17 cellular contexts compared by ENCODE assay signal in the genomic region with DNA sequence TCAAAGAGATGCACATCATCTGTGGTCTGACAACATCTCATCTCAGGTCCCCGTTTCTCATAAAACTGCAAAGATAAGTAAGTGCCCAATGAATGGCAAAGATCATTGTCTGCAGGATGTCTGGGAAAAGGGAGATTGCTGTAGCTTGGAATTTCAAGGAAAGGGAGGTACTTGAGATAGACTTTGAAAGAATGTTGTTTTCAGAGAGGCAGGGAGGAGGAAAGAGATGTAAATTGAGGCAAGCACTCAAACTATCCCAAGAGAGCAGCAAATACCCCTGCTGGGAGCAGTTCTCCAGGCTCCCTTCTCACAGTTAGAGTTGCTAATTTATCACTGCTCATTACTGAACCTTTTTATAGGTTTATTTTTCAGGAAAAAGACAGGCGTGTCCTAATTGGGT.
"Had no signal": no experiment of that assay in that cellular context is flagged by ENCODE, and none has a peak within 500 bp of the region (broad histone marks: within the 10 kb centered on the region; RNA-seq: fewer than 3 reads in every experiment).

No MANE protein-coding gene starts in this region.

- H3K36me3 ChIP-seq: gastrocnemius medialis, left ventricle myocardium inferior, neutrophil, right atrium auricular region, tibial artery had no signal

- H3K4me3 Mint-ChIP-seq: activated CD8-positive, alpha-beta T cell treated with anti-CD3 and anti-CD28 coated beads for 36 hours had no signal

- FAIRE-seq: keratinocyte had no signal

- H3K27ac Mint-ChIP-seq: activated CD8-positive, alpha-beta T cell treated with anti-CD3 and anti-CD28 coated beads for 36 hours had no signal

- H3K27me3 ChIP-seq: gastrocnemius medialis, hepatocyte, neutrophil, right atrium auricular region, tibial artery had no signal

- H3K4me1 ChIP-seq: gastrocnemius medialis, left ventricle myocardium inferior, right atrium auricular region had no signal

- H3K79me2 ChIP-seq: hepatocyte had no signal

- H3K9me3 Mint-ChIP-seq: activated CD8-positive, alpha-beta T cell treated with anti-CD3 and anti-CD28 coated beads for 36 hours had no signal

- H3K9me3 ChIP-seq: gastrocnemius medialis, left ventricle myocardium inferior, neutrophil, right atrium auricular region, tibial artery had no signal

- H3K4me2 ChIP-seq: hepatocyte had no signal

- ATAC-seq: activated CD8-positive, alpha-beta T cell treated with anti-CD3 and anti-CD28 coated beads for 36 hours; gastrocnemius medialis had no signal

- H3K4me3 ChIP-seq: coronary artery, gastrocnemius medialis, hepatocyte, left ventricle myocardium inferior, right atrium auricular region, skin epidermis, tibial artery had no signal

- H3K27ac ChIP-seq: coronary artery, epithelial cell of prostate, gastrocnemius medialis, hepatocyte, left ventricle myocardium inferior, neutrophil, right atrium auricular region, skin epidermis, tibial artery had no signal

- DNase-seq: activated CD8-positive, alpha-beta T cell treated with anti-CD3 and anti-CD28 coated beads for 36 hours; activated naive CD4-positive, alpha-beta T cell treated with Interleukin-2 at 50 U/mL for 16 hours; central memory CD4-positive, alpha-beta T cell; effector CD4-positive, alpha-beta T cell; gastrocnemius medialis; left ventricle myocardium inferior; mesenchymal stem cell; posterior cingulate gyrus; T-helper 9 cell; tibial artery had no signal

- H2AFZ ChIP-seq: hepatocyte had no signal
